11 cellular contexts compared by ENCODE assay signal in the genomic region with DNA sequence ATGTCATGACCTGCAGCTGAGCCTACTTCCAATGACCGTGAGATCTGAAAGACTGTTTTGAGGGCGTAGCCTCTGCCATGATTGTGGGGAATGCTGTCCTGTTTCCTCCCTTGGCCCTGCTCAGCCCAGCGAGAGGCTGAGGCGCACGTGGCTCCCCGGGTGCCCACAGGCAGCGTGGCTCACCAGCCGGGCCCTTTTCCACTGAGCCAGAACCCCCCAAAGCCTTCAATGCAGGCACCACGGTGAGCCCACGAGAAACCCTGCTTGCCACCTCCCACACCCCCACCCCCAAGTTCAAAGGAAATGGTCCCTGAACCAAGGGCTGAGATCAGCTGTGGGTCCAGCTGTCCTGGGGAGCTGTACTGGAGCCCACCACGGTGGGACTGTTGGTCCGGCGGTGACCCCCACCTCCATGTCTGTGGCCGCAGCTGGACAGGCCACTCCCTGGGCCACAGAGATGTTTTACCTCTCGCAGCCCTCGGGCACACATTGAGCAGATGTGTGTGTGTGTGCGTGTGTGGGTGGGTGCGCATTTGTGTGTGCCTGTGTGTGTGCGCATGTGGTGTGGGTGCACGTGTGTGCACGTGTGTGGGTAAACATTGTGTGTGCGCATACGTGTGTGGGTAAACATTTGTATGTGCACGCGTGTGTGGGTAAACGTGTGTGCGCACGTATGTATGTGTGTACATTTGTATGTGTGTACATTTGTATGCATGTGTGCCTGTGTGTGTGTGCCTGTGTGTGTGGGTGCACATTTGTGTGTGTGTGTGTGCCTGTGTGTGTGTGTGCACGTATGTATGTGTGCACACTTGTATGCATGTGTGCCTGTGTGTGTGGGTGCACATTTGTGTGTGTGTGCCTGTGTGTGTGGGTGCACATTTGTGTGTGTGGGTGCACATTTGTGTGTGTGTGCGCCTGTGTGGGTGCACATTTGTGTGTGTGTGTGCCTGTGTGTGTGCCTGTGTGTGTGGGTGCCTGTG.
"Had no signal": no experiment of that assay in that cellular context is flagged by ENCODE, and none has a peak within 500 bp of the region (broad histone marks: within the 10 kb centered on the region; RNA-seq: fewer than 3 reads in every experiment).

No MANE protein-coding gene starts in this region.

- H3K27ac Mint-ChIP-seq: naive B cell had no signal

- H3K4me3 ChIP-seq: spleen, thyroid gland, uterus had no signal

- ATAC-seq: activated naive CD4-positive, alpha-beta T cell treated with anti-CD3 and anti-CD28 coated beads, Interleukin-2, amount 50 U/mL, for 72 hours; sciatic nerve had no signal

- H3K9me3 ChIP-seq: spleen, thyroid gland, uterus had no signal

- DNase-seq: activated effector memory CD4-positive, alpha-beta T cell treated with anti-CD3 and anti-CD28 coated beads, Interleukin-2, amount 50 U/mL, for 16 hours; activated T-cell treated with anti-CD3 and anti-CD28 coated beads, Interleukin-2, amount 50 U/mL, for 48 hours; islet precursor cell; naive B cell; spleen; T-helper 2 cell; thyroid gland; uterus had no signal

- H3K36me3 Mint-ChIP-seq: naive B cell had no signal

- H3K9me3 Mint-ChIP-seq: activated naive CD4-positive, alpha-beta T cell treated with anti-CD3 and anti-CD28 coated beads, Interleukin-2, amount 50 U/mL, for 72 hours; naive B cell had no signal

- H3K36me3 ChIP-seq: uterus had no signal

- FAIRE-seq: TTC549 had no signal

- H3K27ac ChIP-seq: spleen, thyroid gland, uterus had no signal
